In genomic region chr6:40708049-40708448, GRCh38 we compare ENCODE assay signal across 22 cellular contexts.
"Had no signal": no experiment of that assay in that cellular context is flagged by ENCODE, and none has a peak within 500 bp of the region (broad histone marks: within the 10 kb centered on the region; RNA-seq: fewer than 3 reads in every experiment).

No MANE protein-coding gene starts in this region.

- H3K36me3 ChIP-seq: esophagus squamous epithelium, heart right ventricle, lower lobe of right lung, prostate gland, right atrium auricular region, sigmoid colon, transverse colon, upper lobe of right lung, uterus had no signal

- H3K4me1 ChIP-seq: esophagus squamous epithelium, heart right ventricle, lower lobe of right lung, prostate gland, right atrium auricular region, sigmoid colon, transverse colon, upper lobe of right lung, uterus had no signal

- H3K9me3 ChIP-seq: esophagus squamous epithelium, heart right ventricle, lower lobe of right lung, prostate gland, right atrium auricular region, sigmoid colon, transverse colon, upper lobe of right lung, uterus had no signal

- H3K27me3 ChIP-seq: right atrium auricular region, sigmoid colon, transverse colon, upper lobe of right lung, uterus had no signal

- DNase-seq: cortex of kidney; effector memory CD8-positive, alpha-beta T cell; erythroblast; esophagus squamous epithelium; foreskin melanocyte; glutamatergic neuron; heart right ventricle; left ventricle myocardium superior; lower lobe of right lung; naive B cell; nucleus accumbens; sigmoid colon; stimulated activated CD4-positive, alpha-beta T cell treated with anti-CD3 and anti-CD28 coated beads, Interleukin-4, amount 100 ng/mL, for 4 hours; stimulated activated naive CD8-positive, alpha-beta T cell treated with anti-CD3 and anti-CD28 coated beads, Interleukin-15, Interleukin-2, amounts not matched to agents 100 U/mL and 50 U/mL, for 24 hours; substantia nigra; transverse colon; upper lobe of right lung; uterus had no signal

- H3K4me3 ChIP-seq: esophagus squamous epithelium, heart right ventricle, lower lobe of right lung, prostate gland, right atrium auricular region, sigmoid colon, transverse colon, upper lobe of right lung, uterus had no signal

- ATAC-seq: effector memory CD8-positive, alpha-beta T cell; heart right ventricle; left ventricle myocardium superior; lower lobe of right lung; natural killer cell treated with Interleukin-12 subunit alpha and Interleukin-12 subunit beta and Interleukin-15 and Interleukin-18, amount 100 ng/mL, for 72 hours; stimulated activated memory B cell treated with anti-CD40 and anti-IgM and Interleukin-4, amounts not matched to agents 10 μg/mL and 1 μg/mL and 100 μg/mL, for 72 hours; stimulated activated naive CD8-positive, alpha-beta T cell treated with anti-CD3 and anti-CD28 coated beads, Interleukin-15, Interleukin-2, amounts not matched to agents 100 U/mL and 50 U/mL, for 24 hours; upper lobe of right lung had no signal

- H3K27ac ChIP-seq: esophagus squamous epithelium, heart right ventricle, lower lobe of right lung, prostate gland, right atrium auricular region, sigmoid colon, transverse colon, upper lobe of right lung, uterus had no signal
